ENCODE assay signal across 9 cellular contexts in the genomic region with DNA sequence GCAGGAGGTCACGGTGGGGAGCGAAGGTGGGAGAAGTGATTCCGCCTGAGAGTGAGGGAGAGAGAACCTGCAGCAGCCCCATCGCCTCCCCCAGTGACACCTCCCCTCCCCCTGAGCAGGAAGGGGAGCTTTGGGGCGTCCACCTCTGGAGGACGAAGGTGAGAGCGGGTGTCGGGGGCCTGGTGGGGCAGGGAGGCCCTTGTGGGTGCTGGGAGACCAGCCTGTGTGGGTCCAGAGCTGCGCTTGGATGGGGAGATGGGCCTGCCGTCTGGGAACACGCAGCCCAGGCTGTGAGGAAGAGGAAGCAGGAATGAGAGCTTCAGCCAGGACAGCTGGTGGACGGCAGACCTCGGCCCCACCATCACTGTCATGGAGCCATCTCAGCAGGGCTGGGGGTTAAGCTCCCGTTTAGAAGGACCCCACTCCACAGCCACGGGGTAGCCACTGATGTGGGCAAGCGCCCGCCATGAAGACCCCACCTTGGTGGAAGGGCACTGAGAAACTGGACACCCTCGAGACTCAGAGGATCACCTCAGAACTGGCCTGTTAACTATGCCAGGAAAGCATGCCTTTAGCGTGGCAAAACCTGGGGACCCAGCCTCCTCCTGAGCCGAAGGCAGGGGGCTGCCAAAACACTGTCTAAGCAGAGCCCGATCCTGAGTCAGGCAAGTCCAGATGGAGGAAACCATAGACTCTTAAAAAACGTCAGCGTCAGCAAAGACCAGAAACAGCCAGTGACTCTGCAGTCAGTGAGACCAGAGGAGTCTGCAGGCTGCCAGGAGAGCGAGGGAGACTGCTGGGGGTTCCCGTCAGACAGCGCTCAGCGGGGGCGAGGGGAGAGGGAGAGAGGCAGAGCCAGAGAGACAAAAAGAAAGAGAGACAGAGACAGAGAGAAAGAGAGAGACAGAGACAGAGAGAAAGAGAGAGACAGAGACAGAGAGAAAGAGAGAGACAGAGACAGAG. TPM values are rescaled to one million over a fixed set of nuclear protein-coding genes. Genes with fewer than 3 reads are reported as not detected.
A peak's percentile ranks its signal among the peaks of the same experiment; 100 is the strongest.
DNase-seq lines count a peak whose midpoint lies in the region; ATAC-seq, FAIRE-seq and TF ChIP-seq lines count a peak whose summit lies in the region.
"Had no signal": no experiment of that assay in that cellular context is flagged by ENCODE, and none has a peak within 500 bp of the region (broad histone marks: within the 10 kb centered on the region; RNA-seq: fewer than 3 reads in every experiment).

No MANE protein-coding gene starts in this region.

- no peak overlapping the region for H2BK5ac ChIP-seq in H1 (ENCODE audit: low read depth, low read length)

- no peaks in the 10 kb centered on the region for H3K79me1 ChIP-seq in H1 (ENCODE audit: low read depth, low read length)

- peaks cover 4% of the 10 kb centered on the region for H3K27me3 Mint-ChIP-seq in CD8-positive, alpha-beta T cell (ENCODE audit: low read depth)
- H3K27me3 Mint-ChIP-seq in natural killer cell (ENCODE audit: low read depth in 2 of 2): peaks cover 0 to 24% of the 10 kb centered on the region in 2 donors

- no peaks in the 10 kb centered on the region for H3K27me3 ChIP-seq in CD8-positive, alpha-beta T cell (ENCODE audit: insufficient read depth, low read length)
- H3K27me3 ChIP-seq in Panc1 (ENCODE audit: control insufficient read depth, insufficient read depth, low read length): no peaks in the 10 kb centered on the region
- peaks cover 7 to 22% (median 20%) of the 10 kb centered on the region in 4 experiments; a peak in 6 of 7 replicates for H3K27me3 ChIP-seq in H1 (replicated peaks in 1 of 4; ENCODE audit: control insufficient read depth in 3 of 4, extremely low read depth in 1 of 4, insufficient read depth in 3 of 4, low read length in 3 of 4)

- H3K4ac ChIP-seq in H1 (replicated peaks; ENCODE audit: insufficient read length, low read depth, low read length): no peak overlapping the region

- POLR2A ChIA-PET in CD8-positive, alpha-beta T cell (lab: Charles Lee): no interaction called here
- POLR2A ChIA-PET in Panc1 (lab: Charles Lee): no interaction called here
- POLR2A ChIA-PET in H1 (lab: Charles Lee; ENCODE audit: partially characterized antibody): interaction anchor here (0.7 to 1.1 kb wide), 2 partner anchors 10 to 48 kb away, joined by 3 read pairs; no protein-coding TSS in a partner anchor

- 0 out of 2 replicates have a peak overlapping the region, but pooled peaks have one; percentile 27 for H2BK12ac ChIP-seq in H1 (ENCODE audit: low read depth, low read length)

- H3K36me3 ChIP-seq in CD8-positive, alpha-beta T cell (ENCODE audit: insufficient read depth, low read length): no peaks in the 10 kb centered on the region
- H3K36me3 ChIP-seq in Panc1 (ENCODE audit: control insufficient read depth, insufficient read depth, low read length) (no peaks in the 10 kb centered on the region), H1 (ENCODE audit: control insufficient read depth in 2 of 4, insufficient read depth in 4 of 4, low read length in 3 of 4) (no peaks in the 10 kb centered on the region)

- peak overlapping the region; percentile 93 to 98; a peak in 2 of 4 replicates for H3K4me2 ChIP-seq in H1 (ENCODE audit: insufficient read depth in 1 of 2, low read depth in 2 of 2, low read length in 2 of 2)

- in situ Hi-C loops in Panc1 (cut with HindIII; ENCODE audit: low pct_unique_long_range_greater_than_20kb, low sequenced_read_pairs): no loop called here

- TF ChIP-seq POLR2A in H1 (IDR thresholded peaks at IDR 0.05; ENCODE audit: control extremely low read depth in 1 of 2, low read depth in 2 of 2, low read length in 2 of 2): no peak

- no peak overlapping the region for H4K5ac ChIP-seq in H1 (ENCODE audit: insufficient read length, low read depth, low read length)

- TF ChIP-seq EP300 in H1 (IDR thresholded peaks at IDR 0.05; ENCODE audit: borderline replicate concordance in 1 of 2, low read depth in 2 of 2, low read length in 2 of 2): no peak

- no peak for TF ChIP-seq RAD21 in H1 (IDR thresholded peaks at IDR 0.05 in 1 of 2, conservative IDR thresholded peaks at IDR 0.05 in 1 of 2; ENCODE audit: low read depth in 2 of 2, low read length in 2 of 2)

- peak overlapping the region; percentile 81; the same call in 1 of the 2 replicates for H2BK15ac ChIP-seq in H1 (ENCODE audit: low read length)

- intact Hi-C loops in CD8-positive, alpha-beta T cell (cut with DNase I, micrococcal nuclease): loop anchor here (1.0 to 10.0 kb wide), 5 partner anchors 145 to 243 kb away; partner anchors contain the start of genes MCF2L (in 2 of the 2) and LAMP1 (in 1 of the 2)
- intact Hi-C loops in Panc1 (cut with micrococcal nuclease; ENCODE audit: unreplicated experiment) (no loop called here), natural killer cell (cut with micrococcal nuclease) (loop anchor here (2.0 to 5.0 kb wide), 2 partner anchors 35 to 57 kb away; partner anchors contain the start of genes CUL4A and PCID2)

- peaks cover 21% of the 10 kb centered on the region for H3K4me1 ChIP-seq in CD8-positive, alpha-beta T cell (ENCODE audit: insufficient read depth, low read length)
- H3K4me1 ChIP-seq in Panc1 (ENCODE audit: control insufficient read depth, insufficient read depth, low read length) (no peaks in the 10 kb centered on the region), H1 (replicated peaks in 1 of 4; ENCODE audit: control insufficient read depth in 3 of 4, insufficient read depth in 4 of 4, low read length in 3 of 4) (peaks cover 0 to 10% (median 4%) of the 10 kb centered on the region in 4 experiments; a peak in 4 of 7 replicates)

- no peak overlapping the region for H4K91ac ChIP-seq in H1 (replicated peaks; ENCODE audit: insufficient read length, low read length)

- peak overlapping the region; percentile 52 for H3K4me3 ChIP-seq in CD8-positive, alpha-beta T cell (ENCODE audit: low read depth, low read length)
- H3K4me3 ChIP-seq in Panc1 (ENCODE audit: low read depth in 2 of 2, low read length in 2 of 2) (peak overlapping the region; percentile 38 to 64; a peak in 3 of 4 replicates), H1 (ENCODE audit: extremely low read depth in 1 of 4, insufficient read depth in 2 of 4, low read depth in 3 of 4, low read length in 4 of 4) (peak overlapping the region in 1 of 4 experiments; percentile 71; a peak in 2 of 8 replicates)

- peaks cover 10% of the 10 kb centered on the region for H3K23me2 ChIP-seq in H1 (ENCODE audit: low read depth, low read length)

- H3K9me3 ChIP-seq in CD8-positive, alpha-beta T cell (ENCODE audit: low read length): no peaks in the 10 kb centered on the region
- no peaks in the 10 kb centered on the region for H3K9me3 ChIP-seq in Panc1 (ENCODE audit: control insufficient read depth, insufficient read depth, low read depth, low read length)
- H3K9me3 ChIP-seq in H1 (ENCODE audit: insufficient read depth in 2 of 2, low read depth in 1 of 2, low read length in 1 of 2): no peaks in the 10 kb centered on the region

- H3K4me1 Mint-ChIP-seq in CD8-positive, alpha-beta T cell (ENCODE audit: low read depth): peaks cover 17% of the 10 kb centered on the region
- H3K4me1 Mint-ChIP-seq in natural killer cell: peaks cover 23 to 27% of the 10 kb centered on the region in 2 donors

- H2AK5ac ChIP-seq in H1 (ENCODE audit: low read depth, low read length): no peak overlapping the region

- H3K4me3 Mint-ChIP-seq in CD8-positive, alpha-beta T cell: peak overlapping the region; percentile 81
- peak overlapping the region; percentile 85 for H3K4me3 Mint-ChIP-seq in natural killer cell

- H3K36me3 Mint-ChIP-seq in CD8-positive, alpha-beta T cell: no peaks in the 10 kb centered on the region
- no peaks in the 10 kb centered on the region for H3K36me3 Mint-ChIP-seq in natural killer cell

- no peak overlapping the region for H3K18ac ChIP-seq in H1 (ENCODE audit: extremely low read depth, low read length)

- H3K56ac ChIP-seq in H1 (replicated peaks; ENCODE audit: insufficient read length, low read depth, low read length): no peak overlapping the region

- no peaks in the 10 kb centered on the region for H3K79me2 ChIP-seq in H1 (ENCODE audit: control insufficient read depth in 1 of 2, insufficient read depth in 2 of 2, low read length in 2 of 2)

- H4K20me1 ChIP-seq in H1 (replicated peaks in 1 of 2; ENCODE audit: control insufficient read depth in 1 of 2, insufficient read depth in 2 of 2, low read length in 2 of 2): no peaks in the 10 kb centered on the region

- no peak overlapping the region for H2BK120ac ChIP-seq in H1 (replicated peaks; ENCODE audit: low read depth, low read length)

- H3K9me3 Mint-ChIP-seq in CD8-positive, alpha-beta T cell: peaks cover 4% of the 10 kb centered on the region
- H3K9me3 Mint-ChIP-seq in natural killer cell: no peaks in the 10 kb centered on the region

- BruUV-seq in Panc1 (replicated peaks; lab: Mats Ljungman, UMichigan): no TSS peak

- no peak overlapping the region for H3K9ac ChIP-seq in H1 (replicated peaks in 1 of 4; ENCODE audit: extremely low read depth in 1 of 4, low read depth in 3 of 4, low read length in 3 of 4)

- ATAC-seq in CD8-positive, alpha-beta T cell: no peak
- ATAC-seq in Panc1: peak; percentile 49
- peak in 2 of 3 donors; percentile 37 to 52 for ATAC-seq in natural killer cell

- H2BK20ac ChIP-seq in H1 (ENCODE audit: low read length): no peak overlapping the region; the same call in 1 of the 2 replicates

- H3K27ac ChIP-seq in CD8-positive, alpha-beta T cell (ENCODE audit: low read depth, low read length): no peak overlapping the region
- H3K27ac ChIP-seq in Panc1 (ENCODE audit: low read length) (no peak overlapping the region), H1 (ENCODE audit: low read depth, low read length) (no peak overlapping the region)

- TF ChIP-seq CTCF in CD8-positive, alpha-beta T cell (IDR thresholded peaks at IDR 0.05): no peak
- TF ChIP-seq CTCF in Panc1 (IDR thresholded peaks at IDR 0.05) (no peak), H1 (IDR thresholded peaks at IDR 0.05; ENCODE audit: control extremely low read depth in 1 of 3, insufficient read depth in 1 of 3, low read depth in 1 of 3, low read length in 3 of 3) (no peak), natural killer cell (IDR thresholded peaks at IDR 0.05) (no peak)

- no peak overlapping the region for H2AFZ ChIP-seq in H1 (ENCODE audit: low read length)

- CTCF ChIA-PET in CD8-positive, alpha-beta T cell (lab: Charles Lee): no interaction called here
- CTCF ChIA-PET in Panc1 (lab: Charles Lee): no interaction called here
- CTCF ChIA-PET in H1 (lab: Charles Lee; ENCODE audit: partially characterized antibody): interaction anchor here (0.6 to 3.5 kb wide), 3 partner anchors 37 to 109 kb away, joined by 3 to 14 read pairs (median 3); no protein-coding TSS in a partner anchor

- no peak overlapping the region for H4K8ac ChIP-seq in H1 (ENCODE audit: extremely low read depth, insufficient read depth, low read length)

- H3K27ac Mint-ChIP-seq in CD8-positive, alpha-beta T cell: peak overlapping the region; percentile 45
- peak overlapping the region; percentile 64 to 80 for H3K27ac Mint-ChIP-seq in natural killer cell

- no peak overlapping the region for H3K14ac ChIP-seq in H1 (ENCODE audit: insufficient read length)

- no peak for FAIRE-seq in H1 (lab: Jason Lieb, UNC)

- 80% methylated on average over 22 of the region's 28 CpGs; no CpG with 5 or more reads in 1 of the 2 experiments for WGBS in H1 (ENCODE audit: extremely low coverage in 1 of 2, insufficient coverage in 1 of 2, insufficient read length in 1 of 2, insufficient replicate concordance in 2 of 2, low coverage in 1 of 2, low lambda C conversion rate in 2 of 2, missing lambda C conversion rate in 1 of 2), 2 experiments

- no peak overlapping the region for H3K23ac ChIP-seq in H1 (ENCODE audit: insufficient read length)

- DNase-seq in CD8-positive, alpha-beta T cell: peak in 3 of 7 experiments; percentile 10 to 50 (median 26)
- no peak for DNase-seq in Panc1 (ENCODE audit: low read depth, low spot score)
- peak in 1 of 2 experiments; percentile 53 for DNase-seq in H1 (ENCODE audit: low read depth in 1 of 2, low spot score in 2 of 2)
- DNase-seq in natural killer cell: no peak
- no peak for DNase-seq in LoVo (ENCODE audit: low spot score)
- DNase-seq in NOMO-1 treated with DMSO at 0.1 percent for 48 hours (lab: John Stamatoyannopoulos, UW; ENCODE audit: unreplicated experiment): no peak
- no peak for DNase-seq in A172 (ENCODE audit: low spot score)
- no peak for DNase-seq in NCI-H526 treated with DMSO at 0.1 percent for 48 hours (lab: John Stamatoyannopoulos, UW)

RNA-seq across cellular contexts. Expression of gene PROZ, which starts 6.4 kb away (rescaled TPM):
- not detected for total RNA-seq in CD8-positive, alpha-beta T cell
- total RNA-seq in Panc1 (2021; ENCODE audit: unreplicated experiment) (not detected), natural killer cell (under 1 TPM in 1 of 3 donors, not detected in 2; 0.82 TPM)
- 0.29 TPM for polyA plus RNA-seq in Panc1 (2012; ENCODE audit: insufficient read length)
- not detected in 2 replicates for total RNA-seq in H1 (2021; fragmentation: NEBNext Ultra II Directional; extraction: Animal tissue kit (Norgen Biotek cat#: 25700))
- polyA plus RNA-seq in H1 (2011; rRNA removed): 0.05 TPM in 1 of 2 replicates, not detected in the other
- polyA plus RNA-seq in H1 (2011; cell fraction: cytosol; rRNA removed): 0.05 TPM
- polyA plus RNA-seq in H1 (2011; cell fraction: nucleus; rRNA removed): 0.68 TPM
- polyA plus RNA-seq in H1 (2012, experiment 1 of 2): 0.50 to 0.68 TPM (median 0.63 TPM) in 3 of 4 replicates, not detected in the other
- polyA plus RNA-seq in H1 (2012, experiment 2 of 2): 0.12 TPM
- not detected for polyA plus RNA-seq in H1 (2013, experiment 1 of 2)
- polyA plus RNA-seq in H1 (2013, experiment 2 of 2): not detected
- not detected in 2 replicates for polyA minus RNA-seq in H1 (2011; rRNA and poly(A)+ RNA removed)
- polyA minus RNA-seq in H1 (2011; cell fraction: cytosol; rRNA and poly(A)+ RNA removed): not detected
- not detected for polyA minus RNA-seq in H1 (2011; cell fraction: nucleus; rRNA and poly(A)+ RNA removed)
- not detected in 2 replicates for total RNA-seq in A172 (2014; rRNA removed; shearing (Covaris generic))

RNA-seq across cellular contexts. Expression of gene F10, which starts 29.4 kb away (rescaled TPM):
- total RNA-seq in CD8-positive, alpha-beta T cell: not detected
- total RNA-seq in Panc1 (2021; ENCODE audit: unreplicated experiment): 0.18 TPM
- polyA plus RNA-seq in Panc1 (2012; ENCODE audit: insufficient read length): 0.61 TPM
- total RNA-seq in H1 (2021; fragmentation: NEBNext Ultra II Directional; extraction: Animal tissue kit (Norgen Biotek cat#: 25700)): 2.0 and 2.3 TPM in 2 replicates
- 3.5 and 4.2 TPM in 2 replicates for polyA plus RNA-seq in H1 (2011; rRNA removed)
- polyA plus RNA-seq in H1 (2011; cell fraction: cytosol; rRNA removed): 3.9 TPM
- polyA plus RNA-seq in H1 (2011; cell fraction: nucleus; rRNA removed): 3.1 TPM
- 1.9 to 3.5 TPM (median 2.6 TPM) in 4 replicates for polyA plus RNA-seq in H1 (2012, experiment 1 of 2)
- 1.4 TPM for polyA plus RNA-seq in H1 (2012, experiment 2 of 2)
- polyA plus RNA-seq in H1 (2013, experiment 1 of 2): 2.9 TPM
- 3.4 TPM for polyA plus RNA-seq in H1 (2013, experiment 2 of 2)
- 0.91 and 1.4 TPM in 2 replicates for polyA minus RNA-seq in H1 (2011; rRNA and poly(A)+ RNA removed)
- polyA minus RNA-seq in H1 (2011; cell fraction: cytosol; rRNA and poly(A)+ RNA removed): 0.81 TPM
- polyA minus RNA-seq in H1 (2011; cell fraction: nucleus; rRNA and poly(A)+ RNA removed): 1.6 TPM
- total RNA-seq in natural killer cell: not detected
- 0.29 and 0.36 TPM in 2 replicates for total RNA-seq in A172 (2014; rRNA removed; shearing (Covaris generic))
- total RNA-seq: mononuclear cell had no signal

RNA-seq across cellular contexts. Expression of gene F7, which starts 46.4 kb away (rescaled TPM):
- not detected for total RNA-seq in CD8-positive, alpha-beta T cell
- total RNA-seq in Panc1 (2021; ENCODE audit: unreplicated experiment): not detected
- polyA plus RNA-seq in Panc1 (2012; ENCODE audit: insufficient read length): not detected
- 0.43 and 0.67 TPM in 2 replicates for total RNA-seq in H1 (2021; fragmentation: NEBNext Ultra II Directional; extraction: Animal tissue kit (Norgen Biotek cat#: 25700))
- polyA plus RNA-seq in H1 (2011; rRNA removed): 0.85 and 0.98 TPM in 2 replicates
- 0.93 TPM for polyA plus RNA-seq in H1 (2011; cell fraction: cytosol; rRNA removed)
- 4.3 TPM for polyA plus RNA-seq in H1 (2011; cell fraction: nucleus; rRNA removed)
- 0.39 to 1.4 TPM (median 0.95 TPM) in 4 replicates for polyA plus RNA-seq in H1 (2012, experiment 1 of 2)
- 0.12 TPM for polyA plus RNA-seq in H1 (2012, experiment 2 of 2)
- 0.18 TPM for polyA plus RNA-seq in H1 (2013, experiment 1 of 2)
- polyA plus RNA-seq in H1 (2013, experiment 2 of 2): 0.18 TPM
- polyA minus RNA-seq in H1 (2011; rRNA and poly(A)+ RNA removed): 1.5 and 3.2 TPM in 2 replicates
- not detected for polyA minus RNA-seq in H1 (2011; cell fraction: cytosol; rRNA and poly(A)+ RNA removed)
- 2.6 TPM for polyA minus RNA-seq in H1 (2011; cell fraction: nucleus; rRNA and poly(A)+ RNA removed)
- total RNA-seq in natural killer cell: under 1 TPM in 2 of 3 donors, not detected in 1; 0.25 to 0.91 TPM
- 0.05 TPM in 1 of 2 replicates, not detected in the other for total RNA-seq in A172 (2014; rRNA removed; shearing (Covaris generic))

RNA-seq across cellular contexts. Expression of gene PCID2, which starts 56.4 kb away (rescaled TPM):
- total RNA-seq in CD8-positive, alpha-beta T cell: 10 to 100 TPM; 30.5 to 34.1 TPM
- total RNA-seq in Panc1 (2021; ENCODE audit: unreplicated experiment) (39.7 TPM), natural killer cell (10 to 100 TPM; 26.4 to 68.9 (median 42.3) TPM)
- polyA plus RNA-seq in Panc1 (2012; ENCODE audit: insufficient read length): 24.5 TPM
- total RNA-seq in H1 (2021; fragmentation: NEBNext Ultra II Directional; extraction: Animal tissue kit (Norgen Biotek cat#: 25700)): 72.8 and 75.1 TPM in 2 replicates
- polyA plus RNA-seq in H1 (2011; rRNA removed): 53.8 and 72.4 TPM in 2 replicates
- polyA plus RNA-seq in H1 (2011; cell fraction: cytosol; rRNA removed): 93.3 TPM
- 68.1 TPM for polyA plus RNA-seq in H1 (2011; cell fraction: nucleus; rRNA removed)
- polyA plus RNA-seq in H1 (2012, experiment 1 of 2): 64.7 to 89.2 TPM (median 76.4 TPM) in 4 replicates
- 14.9 TPM for polyA plus RNA-seq in H1 (2012, experiment 2 of 2)
- 55.6 TPM for polyA plus RNA-seq in H1 (2013, experiment 1 of 2)
- 51.0 TPM for polyA plus RNA-seq in H1 (2013, experiment 2 of 2)
- 82.6 and 138 TPM in 2 replicates for polyA minus RNA-seq in H1 (2011; rRNA and poly(A)+ RNA removed)
- polyA minus RNA-seq in H1 (2011; cell fraction: cytosol; rRNA and poly(A)+ RNA removed): 46.4 TPM
- polyA minus RNA-seq in H1 (2011; cell fraction: nucleus; rRNA and poly(A)+ RNA removed): 79.3 TPM
- total RNA-seq in A172 (2014; rRNA removed; shearing (Covaris generic)): 215 and 265 TPM in 2 replicates

RNA-seq across cellular contexts. Expression of gene CUL4A, which starts 57.4 kb away (rescaled TPM):
- total RNA-seq in CD8-positive, alpha-beta T cell: 10 to 100 TPM; 53.8 to 58.7 TPM
- total RNA-seq in Panc1 (2021; ENCODE audit: unreplicated experiment) (80.8 TPM), natural killer cell (10 to 100 TPM; 56.3 to 97.8 (median 97.7) TPM)
- polyA plus RNA-seq in Panc1 (2012; ENCODE audit: insufficient read length): 52.9 TPM
- total RNA-seq in H1 (2021; fragmentation: NEBNext Ultra II Directional; extraction: Animal tissue kit (Norgen Biotek cat#: 25700)): 99.3 and 101 TPM in 2 replicates
- 54.7 and 75.1 TPM in 2 replicates for polyA plus RNA-seq in H1 (2011; rRNA removed)
- polyA plus RNA-seq in H1 (2011; cell fraction: cytosol; rRNA removed): 59.7 TPM
- 109 TPM for polyA plus RNA-seq in H1 (2011; cell fraction: nucleus; rRNA removed)
- polyA plus RNA-seq in H1 (2012, experiment 1 of 2): 75.0 to 86.5 TPM (median 78.8 TPM) in 4 replicates
- polyA plus RNA-seq in H1 (2012, experiment 2 of 2): 36.5 TPM
- 51.4 TPM for polyA plus RNA-seq in H1 (2013, experiment 1 of 2)
- polyA plus RNA-seq in H1 (2013, experiment 2 of 2): 51.4 TPM
- 85.1 and 87.1 TPM in 2 replicates for polyA minus RNA-seq in H1 (2011; rRNA and poly(A)+ RNA removed)
- polyA minus RNA-seq in H1 (2011; cell fraction: cytosol; rRNA and poly(A)+ RNA removed): 41.0 TPM
- polyA minus RNA-seq in H1 (2011; cell fraction: nucleus; rRNA and poly(A)+ RNA removed): 91.3 TPM
- total RNA-seq in A172 (2014; rRNA removed; shearing (Covaris generic)): 142 and 154 TPM in 2 replicates
